In genomic region chr3:128863560-128863959, GRCh38 we compare ENCODE assay signal across 11 cellular contexts. TPM values are rescaled to one million over a fixed set of nuclear protein-coding genes. Genes with fewer than 3 reads are reported as not detected.
A peak's percentile ranks its signal among the peaks of the same experiment; 100 is the strongest.
DNase-seq lines count a peak whose midpoint lies in the region; ATAC-seq and TF ChIP-seq lines count a peak whose summit lies in the region.
"Had no signal": no experiment of that assay in that cellular context is flagged by ENCODE, and none has a peak within 500 bp of the region (broad histone marks: within the 10 kb centered on the region; RNA-seq: fewer than 3 reads in every experiment).

No MANE protein-coding gene starts in this region.

- H3K27ac Mint-ChIP-seq in MCF 10A (ENCODE audit: low read depth, unreplicated experiment) = no peak overlapping the region
- H3K27ac Mint-ChIP-seq in stimulated activated effector memory CD8-positive, alpha-beta T cell treated with anti-CD3 and anti-CD28 coated beads, Interleukin-12 subunit alpha, Interleukin-12 subunit beta, amount 100 ng/mL, for 72 hours = no peak overlapping the region

- peaks cover 7% of the 10 kb centered on the region for H3K4me1 Mint-ChIP-seq in MCF 10A (ENCODE audit: insufficient read depth, unreplicated experiment)
- H3K4me1 Mint-ChIP-seq in stimulated activated effector memory CD8-positive, alpha-beta T cell treated with anti-CD3 and anti-CD28 coated beads, Interleukin-12 subunit alpha, Interleukin-12 subunit beta, amount 100 ng/mL, for 72 hours = peaks cover 6% of the 10 kb centered on the region

- H4K20me1 ChIP-seq in MM.1S (ENCODE audit: insufficient read depth, low read length) = no peaks in the 10 kb centered on the region

- H3K27me3 Mint-ChIP-seq in MCF 10A (ENCODE audit: insufficient read depth, unreplicated experiment) = no peaks in the 10 kb centered on the region

- H3K27ac ChIP-seq in breast epithelium (no peak overlapping the region), MM.1S (ENCODE audit: low read length) (no peak overlapping the region), thyroid gland (no peak overlapping the region)
- H3K27ac ChIP-seq: colonic mucosa had no signal

- H3K4me3 Mint-ChIP-seq in MCF 10A (ENCODE audit: unreplicated experiment) = no peak overlapping the region
- H3K4me3 Mint-ChIP-seq in stimulated activated effector memory CD8-positive, alpha-beta T cell treated with anti-CD3 and anti-CD28 coated beads, Interleukin-12 subunit alpha, Interleukin-12 subunit beta, amount 100 ng/mL, for 72 hours = no peak overlapping the region

- no peak overlapping the region for H3K4me2 ChIP-seq in MM.1S (ENCODE audit: low read depth, low read length)

- no TSS peak for BruUV-seq in MCF 10A (replicated peaks; lab: Mats Ljungman, UMichigan)

- DNase-seq in MCF 10A (ENCODE audit: unreplicated experiment) = no peak
- no peak for DNase-seq in breast epithelium (ENCODE audit: low spot score in 2 of 2)
- no peak for DNase-seq in MM.1S
- DNase-seq in dermis blood vessel endothelial cell = peak; percentile 10
- DNase-seq in stimulated activated effector memory CD8-positive, alpha-beta T cell treated with anti-CD3 and anti-CD28 coated beads, Interleukin-12 subunit alpha, Interleukin-12 subunit beta, amount 100 ng/mL, for 72 hours (ENCODE audit: low spot score in 2 of 2) = no peak
- DNase-seq in hypothalamus (lab: John Stamatoyannopoulos, UW) = no peak
- DNase-seq in thyroid gland = no peak
- DNase-seq: activated T-cell treated with anti-CD3 and anti-CD28 coated beads for 4 hours; colonic mucosa; stimulated activated naive CD4-positive, alpha-beta T cell treated with Interleukin-2 at 50 U/mL for 16 hours had no signal

- peak; percentile 43 for ATAC-seq in stimulated activated effector memory CD8-positive, alpha-beta T cell treated with anti-CD3 and anti-CD28 coated beads, Interleukin-12 subunit alpha, Interleukin-12 subunit beta, amount 100 ng/mL, for 72 hours
- ATAC-seq in GM18517 (IDR thresholded peaks at IDR 0.05; ENCODE audit: unreplicated experiment) = no peak

- H3K9me2 ChIP-seq in MM.1S (replicated peaks; ENCODE audit: insufficient read depth, low read length) = no peaks in the 10 kb centered on the region

- no peaks in the 10 kb centered on the region for H3K27me3 ChIP-seq in breast epithelium
- no peaks in the 10 kb centered on the region for H3K27me3 ChIP-seq in MM.1S (replicated peaks; ENCODE audit: insufficient read depth, low read length)
- H3K27me3 ChIP-seq in thyroid gland = no peaks in the 10 kb centered on the region
- H3K27me3 ChIP-seq: colonic mucosa had no signal

- CTCF ChIA-PET in MCF 10A (lab: Yijun Ruan, JAX) = interaction anchor here (0.7 kb wide), 1 partner anchor 582 kb away, joined by 3 read pairs; no protein-coding TSS in a partner anchor

- peaks cover 6% of the 10 kb centered on the region for H3K9me3 Mint-ChIP-seq in MCF 10A (ENCODE audit: unreplicated experiment)
- H3K9me3 Mint-ChIP-seq in stimulated activated effector memory CD8-positive, alpha-beta T cell treated with anti-CD3 and anti-CD28 coated beads, Interleukin-12 subunit alpha, Interleukin-12 subunit beta, amount 100 ng/mL, for 72 hours = peaks cover 14% of the 10 kb centered on the region

- peaks cover 15 to 25% of the 10 kb centered on the region in 2 donors for H3K9me3 ChIP-seq in breast epithelium
- H3K9me3 ChIP-seq in MM.1S (replicated peaks; ENCODE audit: insufficient read depth, low read length) = no peaks in the 10 kb centered on the region
- H3K9me3 ChIP-seq in thyroid gland = no peaks in the 10 kb centered on the region
- H3K9me3 ChIP-seq: colonic mucosa had no signal

- H3K36me3 ChIP-seq in breast epithelium (no peaks in the 10 kb centered on the region), MM.1S (replicated peaks; ENCODE audit: insufficient read depth, low read length) (no peaks in the 10 kb centered on the region), thyroid gland (no peaks in the 10 kb centered on the region)
- H3K36me3 ChIP-seq: colonic mucosa had no signal

- H3K9ac ChIP-seq in MM.1S (ENCODE audit: low read length) = no peak overlapping the region

- peak; percentile 41 for TF ChIP-seq CTCF in MCF 10A (IDR thresholded peaks at IDR 0.05; ENCODE audit: unreplicated experiment)
- TF ChIP-seq CTCF in breast epithelium (IDR thresholded peaks at IDR 0.05) = no peak
- TF ChIP-seq CTCF in MM.1S (IDR thresholded peaks at IDR 0.05; ENCODE audit: low read length) = peak; percentile 30; the same call in 1 of the 2 replicates
- no peak for TF ChIP-seq CTCF in thyroid gland (IDR thresholded peaks at IDR 0.05)

- no peaks in the 10 kb centered on the region for H3F3A ChIP-seq in MM.1S (ENCODE audit: insufficient read depth, low read length)

- H3K4me1 ChIP-seq in breast epithelium (peaks cover 3 to 4% of the 10 kb centered on the region in 2 donors), MM.1S (ENCODE audit: low read length) (no peaks in the 10 kb centered on the region), thyroid gland (peaks cover 0 to 7% of the 10 kb centered on the region in 2 donors)
- H3K4me1 ChIP-seq: colonic mucosa had no signal

- H3K4me3 ChIP-seq in breast epithelium (no peak overlapping the region), MM.1S (ENCODE audit: low read length) (no peak overlapping the region), thyroid gland (replicated peaks in 1 of 3) (no peak overlapping the region)
- H3K4me3 ChIP-seq: colonic mucosa had no signal

- TF ChIP-seq POLR2A in breast epithelium (IDR thresholded peaks at IDR 0.05) = no peak
- no peak for TF ChIP-seq POLR2A in thyroid gland (IDR thresholded peaks at IDR 0.05)

- no peaks in the 10 kb centered on the region for H3K79me2 ChIP-seq in MM.1S (ENCODE audit: low read length)

- POLR2A ChIA-PET in MCF 10A (lab: Yijun Ruan, JAX) = interaction anchor here (1.1 kb wide), 1 partner anchor 16 kb away, joined by 3 read pairs; the partner anchor contains the start of gene ACAD9

- intact Hi-C loops in MCF 10A (cut with micrococcal nuclease) (no loop called here), breast epithelium (cut with DNase I; ENCODE audit: low total_unique reads) (no loop called here), thyroid gland (cut with DNase I) (no loop called here)

- H3K36me3 Mint-ChIP-seq in MCF 10A (ENCODE audit: insufficient read depth, unreplicated experiment) = no peaks in the 10 kb centered on the region
- H3K36me3 Mint-ChIP-seq in stimulated activated effector memory CD8-positive, alpha-beta T cell treated with anti-CD3 and anti-CD28 coated beads, Interleukin-12 subunit alpha, Interleukin-12 subunit beta, amount 100 ng/mL, for 72 hours = no peaks in the 10 kb centered on the region

- H2AFZ ChIP-seq in MM.1S (ENCODE audit: low read length) = no peak overlapping the region

- 79 to 87% methylated on average over 3 of the region's 3 CpGs for WGBS in thyroid gland, 2 donors

RNA-seq across cellular contexts. Expression of gene ACAD9, which starts 15.9 kb away (rescaled TPM):
- 43.1 and 44.7 TPM in 2 replicates for total RNA-seq in MCF 10A (2022)
- total RNA-seq in breast epithelium = 10 to 100 TPM; 33.3 to 59.6 (median 43.9) TPM
- total RNA-seq in dermis blood vessel endothelial cell = 47.5 and 51.4 TPM in 2 replicates
- total RNA-seq in thyroid gland = 10 to 100 TPM; 38.4 to 78.8 (median 61.0) TPM

Comparison
In these comparisons a context has a peak if more than half of its experiments do, and no peak if none do; other contexts are left out.
1. CTCF ChIP-seq: peak in MCF 10A (single experiment) and MM.1S (single experiment); none in breast epithelium (0 of 3) and thyroid gland (0 of 6).